ENCODE assay signal across 8 cellular contexts in the genomic region with DNA sequence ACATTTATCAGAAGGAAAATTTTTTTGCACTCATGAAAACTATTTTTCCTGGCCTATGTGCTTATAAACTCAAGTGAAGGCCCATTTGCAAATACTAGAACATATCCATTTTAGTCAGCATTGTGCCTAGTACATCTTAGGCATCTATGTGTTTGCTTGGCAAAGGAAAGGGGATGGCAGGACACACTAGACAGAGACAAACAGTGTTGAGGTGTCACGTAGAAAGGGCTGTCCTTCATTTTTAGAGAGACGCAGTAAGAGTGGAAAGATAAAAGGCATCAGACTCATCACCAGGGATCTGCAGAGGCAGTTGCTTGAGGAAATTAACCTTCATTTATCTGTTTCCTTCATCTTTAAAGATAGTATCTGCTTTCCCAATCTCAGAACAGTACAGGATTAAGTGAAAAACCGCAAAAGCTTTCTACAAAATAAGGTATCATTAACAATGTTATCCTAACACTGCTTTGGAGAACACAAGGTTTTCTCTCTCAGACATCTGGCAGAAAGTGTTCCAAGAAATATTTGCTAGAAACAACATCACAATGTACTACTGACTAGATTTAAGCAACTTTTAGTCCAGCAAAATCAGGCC. TPM values are rescaled to one million over a fixed set of nuclear protein-coding genes. Genes with fewer than 3 reads are reported as not detected.
DNase-seq lines count a peak whose midpoint lies in the region; TF ChIP-seq lines count a peak whose summit lies in the region.

No MANE protein-coding gene starts in this region.

- H3K9me3 ChIP-seq in iPS-20b (ENCODE audit: insufficient read depth, low read depth, low read length) = no peaks in the 10 kb centered on the region
- H3K9me3 ChIP-seq in suprapubic skin = no peaks in the 10 kb centered on the region

- H3K9ac ChIP-seq in iPS-20b (ENCODE audit: low read depth, low read length) = peak overlapping the region; percentile 92; the same call in 1 of the 2 replicates

- intact Hi-C loops in activated T-helper 2 cell treated with anti-CD3 and anti-CD28 coated beads, Interferon-gamma antibody, Interleukin-2, Interleukin-4, amounts not matched to agents 10 μg/mL and 5 μg/mL and 100 μg/mL, durations not matched to agents 14 hours and 24 hours and 36 hours (cut with micrococcal nuclease) = loop anchor here (1.0 to 5.0 kb wide), 2 partner anchors 20 to 1769 kb away; no protein-coding TSS in a partner anchor

- TF ChIP-seq EP300 in suprapubic skin (IDR thresholded peaks at IDR 0.05) = no peak

- H3K4me1 Mint-ChIP-seq in T-helper 1 cell treated with Interleukin-12 subunit alpha and Interleukin-12 subunit beta and Interleukin-4 antibody, amounts not matched to agents 30 μg/mL and 1 μg/mL, for 36 hours (ENCODE audit: low read depth) = peaks cover 31% of the 10 kb centered on the region
- peaks cover 51% of the 10 kb centered on the region for H3K4me1 Mint-ChIP-seq in activated T-helper 2 cell treated with anti-CD3 and anti-CD28 coated beads, Interferon-gamma antibody, Interleukin-2, Interleukin-4, amounts not matched to agents 10 μg/mL and 5 μg/mL and 100 μg/mL, durations not matched to agents 14 hours and 24 hours and 36 hours (ENCODE audit: low read depth)

- H3K27me3 ChIP-seq in iPS-20b (ENCODE audit: insufficient read depth, low read length) = peaks cover 24% of the 10 kb centered on the region; the same call in 1 of the 2 replicates
- no peaks in the 10 kb centered on the region for H3K27me3 ChIP-seq in suprapubic skin

- H3K27ac ChIP-seq in iPS-20b (ENCODE audit: low read length) (no peak overlapping the region), suprapubic skin (peak overlapping the region; percentile 100)

- no peaks in the 10 kb centered on the region for H3K9me3 Mint-ChIP-seq in T-helper 1 cell treated with Interleukin-12 subunit alpha and Interleukin-12 subunit beta and Interleukin-4 antibody, amounts not matched to agents 30 μg/mL and 1 μg/mL, for 36 hours
- no peaks in the 10 kb centered on the region for H3K9me3 Mint-ChIP-seq in activated T-helper 2 cell treated with anti-CD3 and anti-CD28 coated beads, Interferon-gamma antibody, Interleukin-2, Interleukin-4, amounts not matched to agents 10 μg/mL and 5 μg/mL and 100 μg/mL, durations not matched to agents 14 hours and 24 hours and 36 hours

- H3K36me3 Mint-ChIP-seq in T-helper 1 cell treated with Interleukin-12 subunit alpha and Interleukin-12 subunit beta and Interleukin-4 antibody, amounts not matched to agents 30 μg/mL and 1 μg/mL, for 36 hours (ENCODE audit: low read depth) = peaks cover 9% of the 10 kb centered on the region
- H3K36me3 Mint-ChIP-seq in activated T-helper 2 cell treated with anti-CD3 and anti-CD28 coated beads, Interferon-gamma antibody, Interleukin-2, Interleukin-4, amounts not matched to agents 10 μg/mL and 5 μg/mL and 100 μg/mL, durations not matched to agents 14 hours and 24 hours and 36 hours (ENCODE audit: low read depth) = peaks cover 24% of the 10 kb centered on the region

- H3K27ac Mint-ChIP-seq in T-helper 1 cell treated with Interleukin-12 subunit alpha and Interleukin-12 subunit beta and Interleukin-4 antibody, amounts not matched to agents 30 μg/mL and 1 μg/mL, for 36 hours = peak overlapping the region; percentile 43
- peak overlapping the region; percentile 59 for H3K27ac Mint-ChIP-seq in activated T-helper 2 cell treated with anti-CD3 and anti-CD28 coated beads, Interferon-gamma antibody, Interleukin-2, Interleukin-4, amounts not matched to agents 10 μg/mL and 5 μg/mL and 100 μg/mL, durations not matched to agents 14 hours and 24 hours and 36 hours

- no peak for TF ChIP-seq CTCF in suprapubic skin (IDR thresholded peaks at IDR 0.05)

- peak overlapping the region; percentile 96 for H3K4me3 ChIP-seq in iPS-20b (ENCODE audit: low read length)
- H3K4me3 ChIP-seq in suprapubic skin = peak overlapping the region; percentile 83

- no peak for TF ChIP-seq POLR2A in suprapubic skin (IDR thresholded peaks at IDR 0.05)

- peaks cover 27% of the 10 kb centered on the region for H3K27me3 Mint-ChIP-seq in T-helper 1 cell treated with Interleukin-12 subunit alpha and Interleukin-12 subunit beta and Interleukin-4 antibody, amounts not matched to agents 30 μg/mL and 1 μg/mL, for 36 hours (ENCODE audit: low read depth)
- peaks cover 21% of the 10 kb centered on the region for H3K27me3 Mint-ChIP-seq in activated T-helper 2 cell treated with anti-CD3 and anti-CD28 coated beads, Interferon-gamma antibody, Interleukin-2, Interleukin-4, amounts not matched to agents 10 μg/mL and 5 μg/mL and 100 μg/mL, durations not matched to agents 14 hours and 24 hours and 36 hours (ENCODE audit: low read depth)

- DNase-seq in T-helper 1 cell (no peak), suprapubic skin (ENCODE audit: low spot score in 2 of 2) (no peak), NCI-H1048 (lab: John Stamatoyannopoulos, UW) (no peak), SHP77 (lab: John Stamatoyannopoulos, UW) (no peak), DMS114 treated with DMSO at 0.1 percent for 48 hours (lab: John Stamatoyannopoulos, UW; ENCODE audit: unreplicated experiment) (no peak)
- no peak for DNase-seq in activated T-helper 2 cell treated with anti-CD3 and anti-CD28 coated beads, Interferon-gamma antibody, Interleukin-2, Interleukin-4, amounts not matched to agents 10 μg/mL and 5 μg/mL and 100 μg/mL, durations not matched to agents 14 hours and 24 hours and 36 hours (ENCODE audit: low spot score)

- peaks cover 20% of the 10 kb centered on the region for H3K36me3 ChIP-seq in iPS-20b (ENCODE audit: insufficient read depth, low read depth, low read length)
- no peaks in the 10 kb centered on the region for H3K36me3 ChIP-seq in suprapubic skin

- peak overlapping the region; percentile 94 for H3K4me3 Mint-ChIP-seq in T-helper 1 cell treated with Interleukin-12 subunit alpha and Interleukin-12 subunit beta and Interleukin-4 antibody, amounts not matched to agents 30 μg/mL and 1 μg/mL, for 36 hours
- peak overlapping the region; percentile 94 for H3K4me3 Mint-ChIP-seq in activated T-helper 2 cell treated with anti-CD3 and anti-CD28 coated beads, Interferon-gamma antibody, Interleukin-2, Interleukin-4, amounts not matched to agents 10 μg/mL and 5 μg/mL and 100 μg/mL, durations not matched to agents 14 hours and 24 hours and 36 hours (ENCODE audit: low read depth)

- H3K4me1 ChIP-seq in iPS-20b (ENCODE audit: insufficient read depth, low read length) = peaks cover 45% of the 10 kb centered on the region
- H3K4me1 ChIP-seq in suprapubic skin = peaks cover 66% of the 10 kb centered on the region

- WGBS in suprapubic skin = 9% methylated on average over 3 of the region's 3 CpGs

RNA-seq across cellular contexts. Expression of gene YBX3, which starts 2.1 kb away (rescaled TPM):
- 146 and 150 TPM in 2 replicates for total RNA-seq in activated T-helper 2 cell treated with anti-CD3 and anti-CD28 coated beads, Interferon-gamma antibody, Interleukin-2, Interleukin-4, amounts not matched to agents 10 μg/mL and 5 μg/mL and 100 μg/mL, durations not matched to agents 14 hours and 24 hours and 36 hours
- total RNA-seq in suprapubic skin = 100 to 1,000 TPM; 610 to 832 (median 677) TPM

RNA-seq across cellular contexts. Expression of gene STYK1, which starts 47.2 kb away (rescaled TPM):
- total RNA-seq in activated T-helper 2 cell treated with anti-CD3 and anti-CD28 coated beads, Interferon-gamma antibody, Interleukin-2, Interleukin-4, amounts not matched to agents 10 μg/mL and 5 μg/mL and 100 μg/mL, durations not matched to agents 14 hours and 24 hours and 36 hours = not detected in 2 replicates
- 1 to 10 TPM; 1.0 to 2.3 (median 1.2) TPM for total RNA-seq in suprapubic skin
